ENCODE assay signal across 25 cellular contexts in genomic region chr6:98747246-98747645, GRCh38.
"Had no signal": no experiment of that assay in that cellular context is flagged by ENCODE, and none has a peak within 500 bp of the region (broad histone marks: within the 10 kb centered on the region; RNA-seq: fewer than 3 reads in every experiment).

No MANE protein-coding gene starts in this region.

- DNase-seq: activated B cell treated with CpG ODN at 0.5 μM for 24 hours; activated CD4-positive, alpha-beta memory T cell treated with anti-CD3 and anti-CD28 coated beads for 36 hours; activated CD4-positive, alpha-beta T cell treated with anti-CD3 and anti-CD28 coated beads for 1 hour; activated CD4-positive, alpha-beta T cell treated with anti-CD3 and anti-CD28 coated beads, Interleukin-2, amount 10 ng/mL, durations not matched to agents 24 days and 14 days; activated CD8-positive, alpha-beta memory T cell treated with anti-CD3 and anti-CD28 coated beads for 24 hours; activated effector memory CD4-positive, alpha-beta T cell treated with anti-CD3 and anti-CD28 coated beads, Interleukin-2, amount 50 U/mL, for 16 hours; activated naive CD4-positive, alpha-beta T cell treated with anti-CD3 and anti-CD28 coated beads for 36 hours; activated naive CD8-positive, alpha-beta T cell treated with anti-CD3 and anti-CD28 coated beads for 36 hours; activated T-cell treated with anti-CD3 and anti-CD28 coated beads, Interleukin-2, amount 50 U/mL, for 4 hours; brain microvascular endothelial cell; Kasumi-1; KBM-7; NCI-H1105 treated with DMSO at 0.1 percent for 48 hours; NCI-H1436 treated with DMSO at 0.1 percent for 48 hours; NCI-H187; NCI-H2081; NCI-H524; Peyer's patch; SHP77; T-cell; T-helper 2 cell; T1000 had no signal

- H3K4me3 Mint-ChIP-seq: activated B cell treated with CpG ODN at 0.5 μM for 24 hours; activated CD4-positive, alpha-beta memory T cell treated with anti-CD3 and anti-CD28 coated beads for 36 hours; activated CD4-positive, alpha-beta T cell treated with anti-CD3 and anti-CD28 coated beads, Interleukin-2, amount 10 ng/mL, durations not matched to agents 24 days and 14 days; activated naive CD4-positive, alpha-beta T cell treated with anti-CD3 and anti-CD28 coated beads for 36 hours; activated naive CD8-positive, alpha-beta T cell treated with anti-CD3 and anti-CD28 coated beads for 36 hours; activated T-cell treated with anti-CD3 and anti-CD28 coated beads, Interleukin-2, amount 50 U/mL, for 4 hours; T-cell had no signal

- H3K9me3 Mint-ChIP-seq: activated CD4-positive, alpha-beta T cell treated with anti-CD3 and anti-CD28 coated beads, Interleukin-2, amount 10 ng/mL, durations not matched to agents 24 days and 14 days; activated naive CD8-positive, alpha-beta T cell treated with anti-CD3 and anti-CD28 coated beads for 36 hours; activated T-cell treated with anti-CD3 and anti-CD28 coated beads, Interleukin-2, amount 50 U/mL, for 4 hours had no signal

- H3K4me3 ChIP-seq: cardiac muscle cell, Peyer's patch, SJSA1 had no signal

- H3K27ac Mint-ChIP-seq: activated B cell treated with CpG ODN at 0.5 μM for 24 hours; activated CD4-positive, alpha-beta memory T cell treated with anti-CD3 and anti-CD28 coated beads for 36 hours; activated CD4-positive, alpha-beta T cell treated with anti-CD3 and anti-CD28 coated beads, Interleukin-2, amount 10 ng/mL, durations not matched to agents 24 days and 14 days; activated naive CD4-positive, alpha-beta T cell treated with anti-CD3 and anti-CD28 coated beads for 36 hours; activated naive CD8-positive, alpha-beta T cell treated with anti-CD3 and anti-CD28 coated beads for 36 hours; T-cell had no signal

- H3K36me3 ChIP-seq: brain microvascular endothelial cell, cardiac muscle cell, Peyer's patch, SJSA1 had no signal

- H3K36me3 Mint-ChIP-seq: activated CD4-positive, alpha-beta memory T cell treated with anti-CD3 and anti-CD28 coated beads for 36 hours; activated naive CD8-positive, alpha-beta T cell treated with anti-CD3 and anti-CD28 coated beads for 36 hours; T-cell had no signal

- FAIRE-seq: TTC549 had no signal

- H3K9me3 ChIP-seq: Peyer's patch, SJSA1 had no signal

- ATAC-seq: activated T-cell treated with anti-CD3 and anti-CD28 coated beads, Interleukin-2, amount 50 U/mL, for 4 hours; T-cell had no signal

- H3K27me3 Mint-ChIP-seq: activated B cell treated with CpG ODN at 0.5 μM for 24 hours; activated CD4-positive, alpha-beta memory T cell treated with anti-CD3 and anti-CD28 coated beads for 36 hours; activated CD4-positive, alpha-beta T cell treated with anti-CD3 and anti-CD28 coated beads, Interleukin-2, amount 10 ng/mL, durations not matched to agents 24 days and 14 days had no signal

- H3K27me3 ChIP-seq: brain microvascular endothelial cell, cardiac muscle cell, Peyer's patch, SJSA1 had no signal

- H3K4me1 Mint-ChIP-seq: activated B cell treated with CpG ODN at 0.5 μM for 24 hours; activated CD4-positive, alpha-beta T cell treated with anti-CD3 and anti-CD28 coated beads, Interleukin-2, amount 10 ng/mL, durations not matched to agents 24 days and 14 days; activated naive CD8-positive, alpha-beta T cell treated with anti-CD3 and anti-CD28 coated beads for 36 hours; T-cell had no signal

- H3K4me1 ChIP-seq: Peyer's patch, SJSA1 had no signal

- H3K27ac ChIP-seq: brain microvascular endothelial cell, cardiac muscle cell, Peyer's patch, SJSA1 had no signal
